ENCODE assay signal across 9 cellular contexts in genomic region chr16:73032548-73033270, GRCh38. TPM values are rescaled to one million over a fixed set of nuclear protein-coding genes. Genes with fewer than 3 reads are reported as not detected.
DNase-seq lines count a peak whose midpoint lies in the region; ATAC-seq lines count a peak whose summit lies in the region.
"Had no signal": no experiment of that assay in that cellular context is flagged by ENCODE, and none has a peak within 500 bp of the region (broad histone marks: within the 10 kb centered on the region; RNA-seq: fewer than 3 reads in every experiment).

No MANE protein-coding gene starts in this region.

- H3K27ac Mint-ChIP-seq in stimulated activated naive B cell treated with anti-CD40 and anti-IgM and Interleukin-4, amounts not matched to agents 10 μg/mL and 1 μg/mL and 100 μg/mL, for 72 hours, result peak overlapping the region; percentile 14

- H3K4me3 ChIP-seq in HUES6 (ENCODE audit: low read depth, low read length) (peak overlapping the region; percentile 27; the same call in 1 of the 2 replicates), MG63 (no peak overlapping the region)

- no peak overlapping the region for H3K9ac ChIP-seq in HUES6 (ENCODE audit: low read length)

- H3K4me1 Mint-ChIP-seq in stimulated activated naive B cell treated with anti-CD40 and anti-IgM and Interleukin-4, amounts not matched to agents 10 μg/mL and 1 μg/mL and 100 μg/mL, for 72 hours, result peaks cover 51 to 74% of the 10 kb centered on the region in 2 donors

- H3K36me3 ChIP-seq in HUES6 (ENCODE audit: control insufficient read depth, insufficient read depth, low read length), result no peaks in the 10 kb centered on the region
- H3K36me3 ChIP-seq in MG63, result no peaks in the 10 kb centered on the region

- H3K9me3 ChIP-seq in HUES6 (ENCODE audit: control insufficient read depth, insufficient read depth, low read depth, low read length) (no peaks in the 10 kb centered on the region), MG63 (no peaks in the 10 kb centered on the region)

- ATAC-seq in GM19043 (IDR thresholded peaks at IDR 0.05; ENCODE audit: low read depth, unreplicated experiment) (peak; percentile 29), HG03342 (IDR thresholded peaks at IDR 0.05; ENCODE audit: unreplicated experiment) (no peak), GM18861 (IDR thresholded peaks at IDR 0.05; ENCODE audit: unreplicated experiment) (no peak)
- ATAC-seq in stimulated activated naive B cell treated with anti-CD40 and anti-IgM and Interleukin-4, amounts not matched to agents 10 μg/mL and 1 μg/mL and 100 μg/mL, for 72 hours (replicated peaks), result peak; percentile 23 to 45

- peaks cover 98% of the 10 kb centered on the region for H3K27me3 ChIP-seq in HUES6 (ENCODE audit: control insufficient read depth, insufficient read depth, low read length)
- H3K27me3 ChIP-seq in MG63, result no peaks in the 10 kb centered on the region

- H3K27me3 Mint-ChIP-seq in stimulated activated naive B cell treated with anti-CD40 and anti-IgM and Interleukin-4, amounts not matched to agents 10 μg/mL and 1 μg/mL and 100 μg/mL, for 72 hours, result peaks cover 40 to 43% of the 10 kb centered on the region in 2 donors

- H3K36me3 Mint-ChIP-seq in stimulated activated naive B cell treated with anti-CD40 and anti-IgM and Interleukin-4, amounts not matched to agents 10 μg/mL and 1 μg/mL and 100 μg/mL, for 72 hours, result no peaks in the 10 kb centered on the region

- peak; percentile 52 for DNase-seq in iPS-NIHi7 (ENCODE audit: extremely low spot score)
- DNase-seq in stimulated activated naive B cell treated with anti-CD40 and anti-IgM and Interleukin-4, amounts not matched to agents 10 μg/mL and 1 μg/mL and 100 μg/mL, for 72 hours, result peak; percentile 18
- no peak for DNase-seq in MG63
- DNase-seq: DMS79 treated with DMSO at 0.1 percent for 48 hours, NCI-H510A had no signal

- no peaks in the 10 kb centered on the region for H3K9me3 Mint-ChIP-seq in stimulated activated naive B cell treated with anti-CD40 and anti-IgM and Interleukin-4, amounts not matched to agents 10 μg/mL and 1 μg/mL and 100 μg/mL, for 72 hours

- peaks cover 57% of the 10 kb centered on the region for H3K4me1 ChIP-seq in HUES6 (ENCODE audit: control insufficient read depth, insufficient read depth, low read length)

- peak overlapping the region; percentile 62 to 64 for H3K4me3 Mint-ChIP-seq in stimulated activated naive B cell treated with anti-CD40 and anti-IgM and Interleukin-4, amounts not matched to agents 10 μg/mL and 1 μg/mL and 100 μg/mL, for 72 hours

- H3K27ac ChIP-seq in HUES6 (ENCODE audit: low read depth, low read length), result no peak overlapping the region

RNA-seq across cellular contexts. Expression of gene ZFHX3, which starts 15.2 kb away (rescaled TPM):
- 0.89 and 1.2 TPM in 2 replicates for total RNA-seq in MG63 (2014; rRNA removed; shearing (Covaris generic); ENCODE audit: low replicate concordance)

Comparison
In these comparisons a context has a peak if more than half of its experiments do, and no peak if none do; other contexts are left out.
1. ATAC-seq: peak in GM19043 (single experiment) and stimulated activated naive B cell treated with anti-CD40 and anti-IgM and Interleukin-4, amounts not matched to agents 10 μg/mL and 1 μg/mL and 100 μg/mL, for 72 hours (2 of 2); none in HG03342 (single experiment) and GM18861 (single experiment).